1 cellular context compared by ENCODE assay signal in genomic region chr4:118756958-118757357, GRCh38.
TF ChIP-seq lines count a peak whose summit lies in the region.

No MANE protein-coding gene starts in this region.

TF ChIP-seq in IMR-90, 13 proteins besides CTCF, POLR2A, EP300 and RAD21 (continued from another document):
- no peak for TF ChIP-seq ELK1 (IDR thresholded peaks at IDR 0.05; ENCODE audit: borderline replicate concordance, low read depth, low read length)
- TF ChIP-seq RCOR1 (IDR thresholded peaks at IDR 0.05; ENCODE audit: insufficient replicate concordance, low read length): no peak
- no peak for TF ChIP-seq RFX5 (IDR thresholded peaks at IDR 0.05; ENCODE audit: low read depth, low read length)
- TF ChIP-seq CHD1 (IDR thresholded peaks at IDR 0.05; ENCODE audit: low read depth, low read length): no peak
- TF ChIP-seq BHLHE40 (IDR thresholded peaks at IDR 0.05; ENCODE audit: low read depth, low read length): no peak
- no peak for TF ChIP-seq MAFK (IDR thresholded peaks at IDR 0.05; ENCODE audit: low read depth, low read length)
- no peak for TF ChIP-seq CEBPB (IDR thresholded peaks at IDR 0.05; ENCODE audit: low read depth, low read length)
- TF ChIP-seq SMC3 (IDR thresholded peaks at IDR 0.05; ENCODE audit: low read depth, low read length): no peak
